29 cellular contexts compared by ENCODE assay signal in genomic region chrX:22409418-22409817, GRCh38.
"Had no signal": no experiment of that assay in that cellular context is flagged by ENCODE, and none has a peak within 500 bp of the region (broad histone marks: within the 10 kb centered on the region; RNA-seq: fewer than 3 reads in every experiment).

No MANE protein-coding gene starts in this region.

- H3K4me1 ChIP-seq: SJCRH30 had no signal

- DNase-seq: Kasumi-1, MG63, MV-4-11, NCI-H1092, NCI-H1105, NCI-H1417 treated with DMSO at 0.1 percent for 48 hours, NCI-H1436 treated with DMSO at 0.1 percent for 48 hours, NCI-H1694 treated with DMSO at 0.1 percent for 48 hours, NCI-H187 treated with DMSO at 0.1 percent for 48 hours, NCI-H2029, NCI-H2081, NCI-H2171, NCI-H226, NCI-H446 treated with DMSO at 0.1 percent for 48 hours, NCI-H510A, NCI-H524, NCI-H748 treated with DMSO at 0.1 percent for 48 hours, NCI-H82, PC-9, SHP77, SIG-M5, SJCRH30, T-cell had no signal

- H3K27me3 ChIP-seq: MG63, SJCRH30 had no signal

- H3K4me3 ChIP-seq: MG63, PC-9, SJCRH30, SK-N-MC had no signal

- ATAC-seq: Panc1, Right ventricle myocardium inferior, SK-N-SH treated with all-trans-retinoic acid at 6 μM for 48 hours, T-cell had no signal

- H2AFZ ChIP-seq: PC-9 had no signal

- H3K27ac ChIP-seq: PC-9, RWPE1, SJCRH30, SK-N-MC had no signal

- H3K4me2 ChIP-seq: PC-9 had no signal

- H3K36me3 ChIP-seq: MG63, SJCRH30 had no signal

- H3K9me3 ChIP-seq: MG63, SJCRH30 had no signal

- FAIRE-seq: RCC 7860 had no signal
